In genomic region chr6:116127771-116128493, GRCh38 we compare ENCODE assay signal across 1 cellular context.
TF ChIP-seq lines count a peak whose summit lies in the region.

No MANE protein-coding gene starts in this region.

TF ChIP-seq in IMR-90, 13 proteins besides CTCF, POLR2A, EP300 and RAD21 (continued from another document):
- TF ChIP-seq ELK1 (IDR thresholded peaks at IDR 0.05; ENCODE audit: borderline replicate concordance, low read depth, low read length) = no peak
